Comparison of ENCODE assay signal across 12 cellular contexts in genomic region chr13:97539651-97540230, GRCh38.
A peak's percentile ranks its signal among the peaks of the same experiment; 100 is the strongest.
DNase-seq lines count a peak whose midpoint lies in the region; ATAC-seq and TF ChIP-seq lines count a peak whose summit lies in the region.
"Had no signal": no experiment of that assay in that cellular context is flagged by ENCODE, and none has a peak within 500 bp of the region (broad histone marks: within the 10 kb centered on the region; RNA-seq: fewer than 3 reads in every experiment).

No MANE protein-coding gene starts in this region.

- no peak overlapping the region for H3K4ac ChIP-seq in IMR-90 (ENCODE audit: low read depth, low read length)

- H3K9me3 Mint-ChIP-seq in activated naive CD8-positive, alpha-beta T cell treated with anti-CD3 and anti-CD28 coated beads, Interleukin-2, amount 50 U/mL, for 24 hours, result no peaks in the 10 kb centered on the region
- H3K9me3 Mint-ChIP-seq in activated naive CD8-positive, alpha-beta T cell treated with anti-CD3 and anti-CD28 coated beads for 36 hours, result no peaks in the 10 kb centered on the region
- H3K9me3 Mint-ChIP-seq: nephron had no signal

- H4K8ac ChIP-seq in IMR-90 (ENCODE audit: low read depth in 2 of 2, low read length in 2 of 2), result no peak overlapping the region

- no peak overlapping the region for H4K91ac ChIP-seq in IMR-90 (ENCODE audit: insufficient read depth, low read depth, low read length)

- H3K27me3 ChIP-seq in IMR-90 (ENCODE audit: control insufficient read depth, insufficient read depth, low read length), result no peaks in the 10 kb centered on the region
- no peaks in the 10 kb centered on the region for H3K27me3 ChIP-seq in smooth muscle cell (ENCODE audit: low read depth)
- H3K27me3 ChIP-seq: stomach had no signal

- no peak overlapping the region for H2AFZ ChIP-seq in IMR-90 (replicated peaks; ENCODE audit: low read length, poor library complexity)
- no peak overlapping the region for H2AFZ ChIP-seq in smooth muscle cell (ENCODE audit: low read depth)

- no peak for TF ChIP-seq RAD21 in IMR-90 (IDR thresholded peaks at IDR 0.05; ENCODE audit: low read length)

- no CpG with 5 or more reads among the region's 3 CpGs for WGBS in IMR-90 (ENCODE audit: extremely low coverage in 2 of 2, insufficient read length in 1 of 2), 2 experiments
- WGBS in smooth muscle cell (ENCODE audit: low lambda C conversion rate), result 13% methylated on average over 3 of the region's 3 CpGs

- H3K4me3 Mint-ChIP-seq in activated naive CD8-positive, alpha-beta T cell treated with anti-CD3 and anti-CD28 coated beads, Interleukin-2, amount 50 U/mL, for 24 hours, result no peak overlapping the region
- H3K4me3 Mint-ChIP-seq in activated naive CD8-positive, alpha-beta T cell treated with anti-CD3 and anti-CD28 coated beads for 36 hours, result no peak overlapping the region
- H3K4me3 Mint-ChIP-seq: activated naive CD8-positive, alpha-beta T cell treated with anti-CD3 and anti-CD28 coated beads, Interleukin-2, amount 10 ng/mL, durations not matched to agents 7 days and 5 days; nephron had no signal

- no peak overlapping the region for H3K27ac Mint-ChIP-seq in activated naive CD8-positive, alpha-beta T cell treated with anti-CD3 and anti-CD28 coated beads, Interleukin-2, amount 50 U/mL, for 24 hours
- no peak overlapping the region for H3K27ac Mint-ChIP-seq in activated naive CD8-positive, alpha-beta T cell treated with anti-CD3 and anti-CD28 coated beads for 36 hours
- H3K27ac Mint-ChIP-seq: activated naive CD8-positive, alpha-beta T cell treated with anti-CD3 and anti-CD28 coated beads, Interleukin-2, amount 10 ng/mL, durations not matched to agents 7 days and 5 days had no signal

- H3K18ac ChIP-seq in IMR-90 (ENCODE audit: low read depth, low read length), result peak overlapping the region; percentile 33

- POLR2A ChIA-PET in IMR-90 (lab: Charles Lee; ENCODE audit: unreplicated experiment), result no interaction called here

- no peak overlapping the region for H4K5ac ChIP-seq in IMR-90 (ENCODE audit: low read depth, low read length)

- no peaks in the 10 kb centered on the region for H3K36me3 Mint-ChIP-seq in activated naive CD8-positive, alpha-beta T cell treated with anti-CD3 and anti-CD28 coated beads, Interleukin-2, amount 50 U/mL, for 24 hours (ENCODE audit: low read depth)
- no peaks in the 10 kb centered on the region for H3K36me3 Mint-ChIP-seq in activated naive CD8-positive, alpha-beta T cell treated with anti-CD3 and anti-CD28 coated beads for 36 hours
- H3K36me3 Mint-ChIP-seq: activated naive CD8-positive, alpha-beta T cell treated with anti-CD3 and anti-CD28 coated beads, Interleukin-2, amount 10 ng/mL, durations not matched to agents 7 days and 5 days had no signal

- H3K27me3 Mint-ChIP-seq in activated naive CD8-positive, alpha-beta T cell treated with anti-CD3 and anti-CD28 coated beads, Interleukin-2, amount 50 U/mL, for 24 hours, result peaks cover 2% of the 10 kb centered on the region
- H3K27me3 Mint-ChIP-seq in activated naive CD8-positive, alpha-beta T cell treated with anti-CD3 and anti-CD28 coated beads for 36 hours, result peaks cover 11% of the 10 kb centered on the region

- dilution Hi-C loops in IMR-90 (cut with HindIII; ENCODE audit: low sequenced_read_pairs, unreplicated experiment), result no loop called here

- peak overlapping the region; percentile 10; the same call in 1 of the 2 replicates for H3K4me2 ChIP-seq in IMR-90 (ENCODE audit: low read depth, low read length)
- no peak overlapping the region for H3K4me2 ChIP-seq in smooth muscle cell

- H2BK20ac ChIP-seq in IMR-90 (ENCODE audit: low read depth, low read length), result no peak overlapping the region; the same call in 1 of the 2 replicates

- peaks cover 6% of the 10 kb centered on the region; the same call in 1 of the 2 replicates for H3K9me1 ChIP-seq in IMR-90 (ENCODE audit: insufficient read depth, low read length)

- peak overlapping the region; percentile 48 for H2BK5ac ChIP-seq in IMR-90 (ENCODE audit: low read depth, low read length, poor library complexity, severe bottlenecking)

- peak; percentile 68 for ATAC-seq in activated naive CD8-positive, alpha-beta T cell treated with anti-CD3 and anti-CD28 coated beads, Interleukin-2, amount 50 U/mL, for 24 hours
- ATAC-seq in HG02840 (IDR thresholded peaks at IDR 0.05; ENCODE audit: low FRiP score, unreplicated experiment), result peak; percentile 50
- peak; percentile 49; the same call in 1 of the 2 replicates for ATAC-seq in IMR-90 (ENCODE audit: low read depth)

- no peak overlapping the region for H3K23ac ChIP-seq in IMR-90 (ENCODE audit: low read depth, low read length)

- H3K4me3 ChIP-seq in IMR-90 (ENCODE audit: insufficient read depth, low read depth, low read length) (no peak overlapping the region), smooth muscle cell (no peak overlapping the region)
- H3K4me3 ChIP-seq: stomach had no signal

- H4K20me1 ChIP-seq in IMR-90 (ENCODE audit: insufficient read depth, low read length), result no peaks in the 10 kb centered on the region
- H4K20me1 ChIP-seq in smooth muscle cell (ENCODE audit: low read depth), result no peaks in the 10 kb centered on the region

- H3K79me1 ChIP-seq in IMR-90 (ENCODE audit: low read depth in 1 of 2, low read length in 2 of 2), result no peaks in the 10 kb centered on the region

- H3K4me1 ChIP-seq in IMR-90 (ENCODE audit: control insufficient read depth, insufficient read depth, low read length), result peaks cover 22% of the 10 kb centered on the region
- no peaks in the 10 kb centered on the region for H3K4me1 ChIP-seq in smooth muscle cell (ENCODE audit: low read depth)

- H3K4me1 Mint-ChIP-seq in activated naive CD8-positive, alpha-beta T cell treated with anti-CD3 and anti-CD28 coated beads, Interleukin-2, amount 50 U/mL, for 24 hours, result no peaks in the 10 kb centered on the region
- H3K4me1 Mint-ChIP-seq in activated naive CD8-positive, alpha-beta T cell treated with anti-CD3 and anti-CD28 coated beads for 36 hours, result no peaks in the 10 kb centered on the region
- H3K4me1 Mint-ChIP-seq: activated naive CD8-positive, alpha-beta T cell treated with anti-CD3 and anti-CD28 coated beads, Interleukin-2, amount 10 ng/mL, durations not matched to agents 7 days and 5 days had no signal

- H3K56ac ChIP-seq in IMR-90 (ENCODE audit: extremely low read depth, insufficient read depth, low read length), result no peak overlapping the region

- H3K9ac ChIP-seq in IMR-90 (ENCODE audit: low read depth, low read length) (no peak overlapping the region), smooth muscle cell (ENCODE audit: low read depth) (no peak overlapping the region)

- H3K27ac ChIP-seq in IMR-90 (ENCODE audit: insufficient read depth, low read length) (peak overlapping the region; percentile 21; the same call in 1 of the 2 replicates), smooth muscle cell (ENCODE audit: low read depth) (peak overlapping the region; percentile 14)
- H3K27ac ChIP-seq: stomach had no signal

- H2BK120ac ChIP-seq in IMR-90 (ENCODE audit: low read depth, low read length), result 0 out of 2 replicates have a peak overlapping the region, but pooled peaks have one; percentile 11

- no peak overlapping the region for H2AK9ac ChIP-seq in IMR-90 (replicated peaks; ENCODE audit: low read depth, low read length, poor library complexity)

- in situ Hi-C loops in IMR-90 (cut with MboI; ENCODE audit: low sequenced_read_pairs), result no loop called here

- H3K36me3 ChIP-seq in IMR-90 (ENCODE audit: control insufficient read depth, insufficient read depth, low read length) (no peaks in the 10 kb centered on the region), smooth muscle cell (ENCODE audit: low read depth) (no peaks in the 10 kb centered on the region)
- H3K36me3 ChIP-seq: stomach had no signal

- no TSS peak for BruUV-seq in IMR-90 (replicated peaks; lab: Mats Ljungman, UMichigan)

- H3K14ac ChIP-seq in IMR-90 (replicated peaks; ENCODE audit: low read depth, low read length), result peak overlapping the region; percentile 18; the same call in 1 of the 2 replicates

- intact Hi-C loops in IMR-90 (cut with micrococcal nuclease), result loop anchor here (10.0 kb wide), 1 partner anchor 105 kb away; the partner anchor contains the start of gene RAP2A

- CTCF ChIA-PET in IMR-90 (lab: Yijun Ruan, JAX), result no interaction called here

- no peak overlapping the region for H2AK5ac ChIP-seq in IMR-90 (ENCODE audit: low read depth, low read length)

- H2BK15ac ChIP-seq in IMR-90 (ENCODE audit: low read depth, low read length), result no peak overlapping the region

- no peaks in the 10 kb centered on the region for H3K9me3 ChIP-seq in IMR-90 (ENCODE audit: control insufficient read depth, insufficient read depth, low read length)
- no peaks in the 10 kb centered on the region for H3K9me3 ChIP-seq in smooth muscle cell (replicated peaks; ENCODE audit: low read depth)
- H3K9me3 ChIP-seq: stomach had no signal

- no peaks in the 10 kb centered on the region for H3F3A ChIP-seq in smooth muscle cell (ENCODE audit: low read depth)

- H3K79me2 ChIP-seq in smooth muscle cell (ENCODE audit: low read depth), result no peaks in the 10 kb centered on the region

- no peak for DNase-seq in activated naive CD8-positive, alpha-beta T cell treated with anti-CD3 and anti-CD28 coated beads, Interleukin-2, amount 50 U/mL, for 24 hours
- no peak for DNase-seq in activated naive CD8-positive, alpha-beta T cell treated with anti-CD3 and anti-CD28 coated beads for 36 hours
- DNase-seq in IMR-90 (peak; percentile 88), smooth muscle cell (lab: John Stamatoyannopoulos, UW; ENCODE audit: unreplicated experiment) (no peak), NCI-H2227 treated with DMSO at 0.1 percent for 48 hours (lab: John Stamatoyannopoulos, UW) (no peak), NCI-H510A (lab: John Stamatoyannopoulos, UW) (no peak), KG1 (lab: John Stamatoyannopoulos, UW) (no peak)
- DNase-seq: activated naive CD8-positive, alpha-beta T cell treated with anti-CD3 and anti-CD28 coated beads, Interleukin-2, amount 10 ng/mL, durations not matched to agents 7 days and 5 days; NCI-H2029 treated with DMSO at 0.1 percent for 48 hours; stomach had no signal

- TF ChIP-seq CTCF in IMR-90 (conservative IDR thresholded peaks at IDR 0.05; ENCODE audit: low read depth, low read length), result no peak
- no peak for TF ChIP-seq CTCF in smooth muscle cell (IDR thresholded peaks at IDR 0.05; ENCODE audit: borderline replicate concordance, insufficient read depth, poor library complexity, severe bottlenecking)

- no peak for TF ChIP-seq POLR2A in IMR-90 (IDR thresholded peaks at IDR 0.05; ENCODE audit: low read depth, low read length)

TF ChIP-seq in IMR-90, 13 proteins besides CTCF, POLR2A, EP300 and RAD21:
- TF ChIP-seq MAFK (IDR thresholded peaks at IDR 0.05; ENCODE audit: low read depth, low read length) (peak; percentile 18; the same call in 1 of the 2 replicates), SMC3 (IDR thresholded peaks at IDR 0.05; ENCODE audit: low read depth, low read length) (no peak), FOS (IDR thresholded peaks at IDR 0.05; ENCODE audit: low read depth, low read length) (peak; percentile 62), BHLHE40 (IDR thresholded peaks at IDR 0.05; ENCODE audit: low read depth, low read length) (no peak), CEBPB (IDR thresholded peaks at IDR 0.05; ENCODE audit: low read depth, low read length) (no peak), MXI1 (IDR thresholded peaks at IDR 0.05; ENCODE audit: borderline replicate concordance, low read depth, low read length) (no peak), MAZ (IDR thresholded peaks at IDR 0.05; ENCODE audit: borderline replicate concordance, low read depth, low read length) (no peak)
